Comparison of ENCODE assay signal across 1 cellular context in genomic region chr20:31870703-31871601, GRCh38.
A peak's percentile ranks its signal among the peaks of the same experiment; 100 is the strongest.
TF ChIP-seq lines count a peak whose summit lies in the region.

No MANE protein-coding gene starts in this region.

TF ChIP-seq in K562, 482 proteins besides CTCF, POLR2A, EP300 and RAD21:
- TF ChIP-seq, protein P1, sequence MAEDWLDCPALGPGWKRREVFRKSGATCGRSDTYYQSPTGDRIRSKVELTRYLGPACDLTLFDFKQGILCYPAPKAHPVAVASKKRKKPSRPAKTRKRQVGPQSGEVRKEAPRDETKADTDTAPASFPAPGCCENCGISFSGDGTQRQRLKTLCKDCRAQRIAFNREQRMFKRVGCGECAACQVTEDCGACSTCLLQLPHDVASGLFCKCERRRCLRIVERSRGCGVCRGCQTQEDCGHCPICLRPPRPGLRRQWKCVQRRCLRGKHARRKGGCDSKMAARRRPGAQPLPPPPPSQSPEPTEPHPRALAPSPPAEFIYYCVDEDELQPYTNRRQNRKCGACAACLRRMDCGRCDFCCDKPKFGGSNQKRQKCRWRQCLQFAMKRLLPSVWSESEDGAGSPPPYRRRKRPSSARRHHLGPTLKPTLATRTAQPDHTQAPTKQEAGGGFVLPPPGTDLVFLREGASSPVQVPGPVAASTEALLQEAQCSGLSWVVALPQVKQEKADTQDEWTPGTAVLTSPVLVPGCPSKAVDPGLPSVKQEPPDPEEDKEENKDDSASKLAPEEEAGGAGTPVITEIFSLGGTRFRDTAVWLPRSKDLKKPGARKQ (CRISPR knock-in tag; IDR thresholded peaks at IDR 0.05) = no peak
- TF ChIP-seq FIP1L1 (IDR thresholded peaks at IDR 0.05; ENCODE audit: low read depth, low read length, poor library complexity, severe bottlenecking) (no peak), EZH2 (IDR thresholded peaks at IDR 0.05; ENCODE audit: borderline replicate concordance, low read depth, low read length) (peak; percentile 30; the same call in 1 of the 2 replicates), SMAD3 (CRISPR knock-in tag; conservative IDR thresholded peaks at IDR 0.05) (no peak)
- TF ChIP-seq, protein P2, sequence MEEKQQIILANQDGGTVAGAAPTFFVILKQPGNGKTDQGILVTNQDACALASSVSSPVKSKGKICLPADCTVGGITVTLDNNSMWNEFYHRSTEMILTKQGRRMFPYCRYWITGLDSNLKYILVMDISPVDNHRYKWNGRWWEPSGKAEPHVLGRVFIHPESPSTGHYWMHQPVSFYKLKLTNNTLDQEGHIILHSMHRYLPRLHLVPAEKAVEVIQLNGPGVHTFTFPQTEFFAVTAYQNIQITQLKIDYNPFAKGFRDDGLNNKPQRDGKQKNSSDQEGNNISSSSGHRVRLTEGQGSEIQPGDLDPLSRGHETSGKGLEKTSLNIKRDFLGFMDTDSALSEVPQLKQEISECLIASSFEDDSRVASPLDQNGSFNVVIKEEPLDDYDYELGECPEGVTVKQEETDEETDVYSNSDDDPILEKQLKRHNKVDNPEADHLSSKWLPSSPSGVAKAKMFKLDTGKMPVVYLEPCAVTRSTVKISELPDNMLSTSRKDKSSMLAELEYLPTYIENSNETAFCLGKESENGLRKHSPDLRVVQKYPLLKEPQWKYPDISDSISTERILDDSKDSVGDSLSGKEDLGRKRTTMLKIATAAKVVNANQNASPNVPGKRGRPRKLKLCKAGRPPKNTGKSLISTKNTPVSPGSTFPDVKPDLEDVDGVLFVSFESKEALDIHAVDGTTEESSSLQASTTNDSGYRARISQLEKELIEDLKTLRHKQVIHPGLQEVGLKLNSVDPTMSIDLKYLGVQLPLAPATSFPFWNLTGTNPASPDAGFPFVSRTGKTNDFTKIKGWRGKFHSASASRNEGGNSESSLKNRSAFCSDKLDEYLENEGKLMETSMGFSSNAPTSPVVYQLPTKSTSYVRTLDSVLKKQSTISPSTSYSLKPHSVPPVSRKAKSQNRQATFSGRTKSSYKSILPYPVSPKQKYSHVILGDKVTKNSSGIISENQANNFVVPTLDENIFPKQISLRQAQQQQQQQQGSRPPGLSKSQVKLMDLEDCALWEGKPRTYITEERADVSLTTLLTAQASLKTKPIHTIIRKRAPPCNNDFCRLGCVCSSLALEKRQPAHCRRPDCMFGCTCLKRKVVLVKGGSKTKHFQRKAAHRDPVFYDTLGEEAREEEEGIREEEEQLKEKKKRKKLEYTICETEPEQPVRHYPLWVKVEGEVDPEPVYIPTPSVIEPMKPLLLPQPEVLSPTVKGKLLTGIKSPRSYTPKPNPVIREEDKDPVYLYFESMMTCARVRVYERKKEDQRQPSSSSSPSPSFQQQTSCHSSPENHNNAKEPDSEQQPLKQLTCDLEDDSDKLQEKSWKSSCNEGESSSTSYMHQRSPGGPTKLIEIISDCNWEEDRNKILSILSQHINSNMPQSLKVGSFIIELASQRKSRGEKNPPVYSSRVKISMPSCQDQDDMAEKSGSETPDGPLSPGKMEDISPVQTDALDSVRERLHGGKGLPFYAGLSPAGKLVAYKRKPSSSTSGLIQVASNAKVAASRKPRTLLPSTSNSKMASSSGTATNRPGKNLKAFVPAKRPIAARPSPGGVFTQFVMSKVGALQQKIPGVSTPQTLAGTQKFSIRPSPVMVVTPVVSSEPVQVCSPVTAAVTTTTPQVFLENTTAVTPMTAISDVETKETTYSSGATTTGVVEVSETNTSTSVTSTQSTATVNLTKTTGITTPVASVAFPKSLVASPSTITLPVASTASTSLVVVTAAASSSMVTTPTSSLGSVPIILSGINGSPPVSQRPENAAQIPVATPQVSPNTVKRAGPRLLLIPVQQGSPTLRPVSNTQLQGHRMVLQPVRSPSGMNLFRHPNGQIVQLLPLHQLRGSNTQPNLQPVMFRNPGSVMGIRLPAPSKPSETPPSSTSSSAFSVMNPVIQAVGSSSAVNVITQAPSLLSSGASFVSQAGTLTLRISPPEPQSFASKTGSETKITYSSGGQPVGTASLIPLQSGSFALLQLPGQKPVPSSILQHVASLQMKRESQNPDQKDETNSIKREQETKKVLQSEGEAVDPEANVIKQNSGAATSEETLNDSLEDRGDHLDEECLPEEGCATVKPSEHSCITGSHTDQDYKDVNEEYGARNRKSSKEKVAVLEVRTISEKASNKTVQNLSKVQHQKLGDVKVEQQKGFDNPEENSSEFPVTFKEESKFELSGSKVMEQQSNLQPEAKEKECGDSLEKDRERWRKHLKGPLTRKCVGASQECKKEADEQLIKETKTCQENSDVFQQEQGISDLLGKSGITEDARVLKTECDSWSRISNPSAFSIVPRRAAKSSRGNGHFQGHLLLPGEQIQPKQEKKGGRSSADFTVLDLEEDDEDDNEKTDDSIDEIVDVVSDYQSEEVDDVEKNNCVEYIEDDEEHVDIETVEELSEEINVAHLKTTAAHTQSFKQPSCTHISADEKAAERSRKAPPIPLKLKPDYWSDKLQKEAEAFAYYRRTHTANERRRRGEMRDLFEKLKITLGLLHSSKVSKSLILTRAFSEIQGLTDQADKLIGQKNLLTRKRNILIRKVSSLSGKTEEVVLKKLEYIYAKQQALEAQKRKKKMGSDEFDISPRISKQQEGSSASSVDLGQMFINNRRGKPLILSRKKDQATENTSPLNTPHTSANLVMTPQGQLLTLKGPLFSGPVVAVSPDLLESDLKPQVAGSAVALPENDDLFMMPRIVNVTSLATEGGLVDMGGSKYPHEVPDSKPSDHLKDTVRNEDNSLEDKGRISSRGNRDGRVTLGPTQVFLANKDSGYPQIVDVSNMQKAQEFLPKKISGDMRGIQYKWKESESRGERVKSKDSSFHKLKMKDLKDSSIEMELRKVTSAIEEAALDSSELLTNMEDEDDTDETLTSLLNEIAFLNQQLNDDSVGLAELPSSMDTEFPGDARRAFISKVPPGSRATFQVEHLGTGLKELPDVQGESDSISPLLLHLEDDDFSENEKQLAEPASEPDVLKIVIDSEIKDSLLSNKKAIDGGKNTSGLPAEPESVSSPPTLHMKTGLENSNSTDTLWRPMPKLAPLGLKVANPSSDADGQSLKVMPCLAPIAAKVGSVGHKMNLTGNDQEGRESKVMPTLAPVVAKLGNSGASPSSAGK (IDR thresholded peaks at IDR 0.05) = no peak
TF ChIP-seq in K562: peak in this region for 1.
